In genomic region chr17:38605852-38606645, GRCh38 we compare ENCODE assay signal across 8 cellular contexts. TPM values are rescaled to one million over a fixed set of nuclear protein-coding genes. Genes with fewer than 3 reads are reported as not detected.
DNase-seq lines count a peak whose midpoint lies in the region; ATAC-seq and TF ChIP-seq lines count a peak whose summit lies in the region.

TSS of gene SRCIN1 (minus strand) at chr17:38605952. CDS start at chr17:38605705, 247 bp downstream.

- H3K4me1 ChIP-seq in mucosa of descending colon (ENCODE audit: low read depth), result peaks cover 21% of the 10 kb centered on the region

- POLR2A ChIA-PET in activated CD4-positive, alpha-beta memory T cell treated with anti-CD3 and anti-CD28 coated beads, Interleukin-2, amount 10 ng/mL, durations not matched to agents 7 days and 5 days (lab: Charles Lee), result interaction anchor here (1.4 kb wide), 1 partner anchor 17 kb away, joined by 4 read pairs; no protein-coding TSS in a partner anchor

- peak within 1 kb of the TSS; percentile 67 for H3K4me3 Mint-ChIP-seq in activated CD4-positive, alpha-beta memory T cell treated with anti-CD3 and anti-CD28 coated beads, Interleukin-2, amount 10 ng/mL, durations not matched to agents 7 days and 5 days
- peak within 1 kb of the TSS; percentile 74 to 79 for H3K4me3 Mint-ChIP-seq in effector memory CD8-positive, alpha-beta T cell
- peak within 1 kb of the TSS; percentile 59 for H3K4me3 Mint-ChIP-seq in stimulated activated naive CD8-positive, alpha-beta T cell treated with anti-CD3 and anti-CD28 coated beads, Interleukin-15, Interleukin-2, amounts not matched to agents 100 ng/mL and 50 ng/mL, for 24 hours

- peaks cover 10% of the 10 kb centered on the region for H3K4me1 Mint-ChIP-seq in activated CD4-positive, alpha-beta memory T cell treated with anti-CD3 and anti-CD28 coated beads, Interleukin-2, amount 10 ng/mL, durations not matched to agents 7 days and 5 days
- peaks cover 14 to 18% of the 10 kb centered on the region in 2 donors for H3K4me1 Mint-ChIP-seq in effector memory CD8-positive, alpha-beta T cell (ENCODE audit: low read depth in 2 of 2)
- H3K4me1 Mint-ChIP-seq in stimulated activated naive CD8-positive, alpha-beta T cell treated with anti-CD3 and anti-CD28 coated beads, Interleukin-15, Interleukin-2, amounts not matched to agents 100 ng/mL and 50 ng/mL, for 24 hours (ENCODE audit: low read depth), result peaks cover 14% of the 10 kb centered on the region

- peak; percentile 49 for ATAC-seq in effector memory CD8-positive, alpha-beta T cell (replicated peaks)
- ATAC-seq in mucosa of descending colon (peak; percentile 73), HG03039 (IDR thresholded peaks at IDR 0.05; ENCODE audit: unreplicated experiment) (no peak)

- H3K4me3 ChIP-seq in mucosa of descending colon, result peak within 1 kb of the TSS; percentile 19

- H3K27me3 Mint-ChIP-seq in activated CD4-positive, alpha-beta memory T cell treated with anti-CD3 and anti-CD28 coated beads, Interleukin-2, amount 10 ng/mL, durations not matched to agents 7 days and 5 days, result peaks cover 74% of the 10 kb centered on the region
- H3K27me3 Mint-ChIP-seq in effector memory CD8-positive, alpha-beta T cell, result peaks cover 44 to 88% of the 10 kb centered on the region in 2 donors
- peaks cover 61% of the 10 kb centered on the region for H3K27me3 Mint-ChIP-seq in stimulated activated naive CD8-positive, alpha-beta T cell treated with anti-CD3 and anti-CD28 coated beads, Interleukin-15, Interleukin-2, amounts not matched to agents 100 ng/mL and 50 ng/mL, for 24 hours

- CTCF ChIA-PET in activated CD4-positive, alpha-beta memory T cell treated with anti-CD3 and anti-CD28 coated beads, Interleukin-2, amount 10 ng/mL, durations not matched to agents 7 days and 5 days (lab: Charles Lee), result interaction anchor here (0.9 to 4.7 kb wide), 4 partner anchors 16 to 72 kb away, joined by 3 to 42 read pairs (median 4); no protein-coding TSS in a partner anchor

- intact Hi-C loops in mucosa of descending colon (cut with DNase I, micrococcal nuclease), result no loop called here

- DNase-seq in NCI-H1436 (lab: John Stamatoyannopoulos, UW) (peak; percentile 78), NCI-H1436 treated with DMSO at 0.1 percent for 48 hours (lab: John Stamatoyannopoulos, UW) (no peak), NCI-H2227 treated with DMSO at 0.1 percent for 48 hours (lab: John Stamatoyannopoulos, UW) (peak; percentile 72), mucosa of descending colon (peak; percentile 76 to 82 (median 82))
- DNase-seq in activated CD4-positive, alpha-beta memory T cell treated with anti-CD3 and anti-CD28 coated beads, Interleukin-2, amount 10 ng/mL, durations not matched to agents 7 days and 5 days, result peak; percentile 64
- peak in 1 of 3 experiments; percentile 35 for DNase-seq in effector memory CD8-positive, alpha-beta T cell

- H3K9me3 Mint-ChIP-seq in activated CD4-positive, alpha-beta memory T cell treated with anti-CD3 and anti-CD28 coated beads, Interleukin-2, amount 10 ng/mL, durations not matched to agents 7 days and 5 days, result no peaks in the 10 kb centered on the region
- H3K9me3 Mint-ChIP-seq in effector memory CD8-positive, alpha-beta T cell, result no peaks in the 10 kb centered on the region
- H3K9me3 Mint-ChIP-seq in stimulated activated naive CD8-positive, alpha-beta T cell treated with anti-CD3 and anti-CD28 coated beads, Interleukin-15, Interleukin-2, amounts not matched to agents 100 ng/mL and 50 ng/mL, for 24 hours, result no peaks in the 10 kb centered on the region

- H3K36me3 Mint-ChIP-seq in activated CD4-positive, alpha-beta memory T cell treated with anti-CD3 and anti-CD28 coated beads, Interleukin-2, amount 10 ng/mL, durations not matched to agents 7 days and 5 days (ENCODE audit: low read depth), result no peaks in the 10 kb centered on the region
- H3K36me3 Mint-ChIP-seq in effector memory CD8-positive, alpha-beta T cell (ENCODE audit: insufficient read depth), result peaks cover 3% of the 10 kb centered on the region
- H3K36me3 Mint-ChIP-seq in stimulated activated naive CD8-positive, alpha-beta T cell treated with anti-CD3 and anti-CD28 coated beads, Interleukin-15, Interleukin-2, amounts not matched to agents 100 ng/mL and 50 ng/mL, for 24 hours (ENCODE audit: low read depth), result no peaks in the 10 kb centered on the region

- peak; percentile 97 for TF ChIP-seq CTCF in mucosa of descending colon (IDR thresholded peaks at IDR 0.05)

- no peaks in the 10 kb centered on the region for H3K9me3 ChIP-seq in mucosa of descending colon

- H3K27ac Mint-ChIP-seq in activated CD4-positive, alpha-beta memory T cell treated with anti-CD3 and anti-CD28 coated beads, Interleukin-2, amount 10 ng/mL, durations not matched to agents 7 days and 5 days, result no peak within 1 kb of the TSS
- H3K27ac Mint-ChIP-seq in effector memory CD8-positive, alpha-beta T cell, result no peak within 1 kb of the TSS
- H3K27ac Mint-ChIP-seq in stimulated activated naive CD8-positive, alpha-beta T cell treated with anti-CD3 and anti-CD28 coated beads, Interleukin-15, Interleukin-2, amounts not matched to agents 100 ng/mL and 50 ng/mL, for 24 hours, result no peak within 1 kb of the TSS

- H3K36me3 ChIP-seq in mucosa of descending colon (ENCODE audit: low read depth), result no peaks in the 10 kb centered on the region

RNA-seq across cellular contexts. Expression of gene SRCIN1, which starts in this region (rescaled TPM):
- total RNA-seq in activated CD4-positive, alpha-beta memory T cell treated with anti-CD3 and anti-CD28 coated beads, Interleukin-2, amount 10 ng/mL, durations not matched to agents 7 days and 5 days, result under 1 TPM; 0.05 to 0.20 TPM
- total RNA-seq in mucosa of descending colon, result 1 to 10 TPM; 2.3 to 7.0 (median 2.5) TPM

Comparison
In these comparisons a context has a peak if more than half of its experiments do, and no peak if none do; other contexts are left out.
1. Peak in DNase-seq in activated CD4-positive, alpha-beta memory T cell treated with anti-CD3 and anti-CD28 coated beads, Interleukin-2, amount 10 ng/mL, durations not matched to agents 7 days and 5 days; RNA of the gene not detected or under 1 TPM.